Comparison of ENCODE assay signal across 22 cellular contexts in the genomic region with DNA sequence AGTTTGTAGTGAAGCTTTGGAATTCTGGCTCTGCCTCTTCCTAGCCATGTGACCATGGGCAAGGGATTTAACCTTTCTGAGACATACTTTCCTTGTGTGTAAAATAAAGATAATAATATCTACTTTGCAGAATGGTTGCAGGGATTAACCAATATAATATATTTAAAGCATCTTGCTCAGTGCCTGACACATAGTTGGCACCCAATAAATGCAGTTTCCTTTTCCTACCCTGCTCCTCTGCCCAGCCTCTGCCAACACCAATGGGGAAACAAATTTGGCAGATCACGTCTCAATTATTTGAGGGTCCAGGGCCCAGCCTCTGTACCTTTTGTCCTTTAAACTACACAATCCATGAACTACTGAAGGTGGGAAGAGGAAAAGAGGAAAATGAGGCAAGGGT.
A peak's percentile ranks its signal among the peaks of the same experiment; 100 is the strongest.
DNase-seq lines count a peak whose midpoint lies in the region; ATAC-seq and TF ChIP-seq lines count a peak whose summit lies in the region.
"Had no signal": no experiment of that assay in that cellular context is flagged by ENCODE, and none has a peak within 500 bp of the region (broad histone marks: within the 10 kb centered on the region; RNA-seq: fewer than 3 reads in every experiment).

No MANE protein-coding gene starts in this region.

- DNase-seq in breast epithelium (ENCODE audit: low spot score in 2 of 2) (no peak), mammary epithelial cell (no peak), PC-9 (no peak), retinal pigment epithelial cell (ENCODE audit: low read depth) (peak; percentile 2), SJCRH30 (no peak)
- DNase-seq: AML-193; CD4-positive, alpha-beta memory T cell; CD4-positive, CD25-positive, alpha-beta regulatory T cell; CD8-positive, alpha-beta memory T cell; COR-L47; DMS 273 treated with DMSO at 0.1 percent for 48 hours; DMS153; DMS53; DMS79; DND-41; EL; GDM1 had no signal

- no peak for TF ChIP-seq POLR2A in breast epithelium (IDR thresholded peaks at IDR 0.05)

- 0% methylated on average over 1 of the region's 1 CpG for WGBS in mammary epithelial cell (ENCODE audit: low coverage, missing lambda C conversion rate)

- H2AFZ ChIP-seq in mammary epithelial cell (ENCODE audit: low read depth, low read length) (no peak overlapping the region), PC-9 (no peak overlapping the region)

- H3K27ac ChIP-seq in breast epithelium, result peak overlapping the region; percentile 26 to 29
- no peak overlapping the region for H3K27ac ChIP-seq in mammary epithelial cell (ENCODE audit: insufficient read depth, low read depth, low read length)
- H3K27ac ChIP-seq in PC-9, result peak overlapping the region; percentile 34; the same call in 1 of the 2 replicates
- H3K27ac ChIP-seq in SJCRH30, result no peak overlapping the region
- H3K27ac ChIP-seq: 22Rv1, A549 had no signal

- H3F3A ChIP-seq in PC-9 (ENCODE audit: insufficient read depth, low read depth), result no peaks in the 10 kb centered on the region

- H3K27me3 ChIP-seq in breast epithelium, result no peaks in the 10 kb centered on the region
- no peaks in the 10 kb centered on the region for H3K27me3 ChIP-seq in mammary epithelial cell (ENCODE audit: insufficient read depth, low read length)
- H3K27me3 ChIP-seq in PC-9 (ENCODE audit: insufficient read depth, low read depth), result no peaks in the 10 kb centered on the region
- H3K27me3 ChIP-seq in SJCRH30, result 0 out of 2 replicates have a peak, but pooled peaks cover 5% of the 10 kb centered on the region

- H3K79me2 ChIP-seq in mammary epithelial cell (ENCODE audit: insufficient read depth, low read length), result no peaks in the 10 kb centered on the region
- no peaks in the 10 kb centered on the region for H3K79me2 ChIP-seq in PC-9 (ENCODE audit: low read depth)

- ATAC-seq in GM19328 (IDR thresholded peaks at IDR 0.05; ENCODE audit: unreplicated experiment) (no peak), GM19452 (IDR thresholded peaks at IDR 0.05; ENCODE audit: unreplicated experiment) (no peak)
- ATAC-seq: A549, GM12878 had no signal

- in situ Hi-C loops in mammary epithelial cell (cut with MboI; ENCODE audit: low sequenced_read_pairs in 2 of 2), result no loop called here

- no TSS peak for BruUV-seq in mammary epithelial cell (replicated peaks; lab: Mats Ljungman, UMichigan)
- no TSS peak for BruUV-seq in PC-9 (replicated peaks; lab: Mats Ljungman, UMichigan)

- H3K9ac ChIP-seq in mammary epithelial cell (ENCODE audit: insufficient read depth, low read length), result no peak overlapping the region

- H3K9me2 ChIP-seq in PC-9 (ENCODE audit: insufficient read depth), result no peaks in the 10 kb centered on the region

- H3K4me3 ChIP-seq in breast epithelium (no peak overlapping the region), mammary epithelial cell (replicated peaks in 1 of 3; ENCODE audit: insufficient read depth in 1 of 3, low read depth in 2 of 3, low read length in 3 of 3) (no peak overlapping the region), PC-9 (no peak overlapping the region), retinal pigment epithelial cell (ENCODE audit: low read length) (no peak overlapping the region), SJCRH30 (no peak overlapping the region)
- H3K4me3 ChIP-seq: A549, GM12878 had no signal

- H3K36me3 ChIP-seq in breast epithelium (no peaks in the 10 kb centered on the region), mammary epithelial cell (ENCODE audit: insufficient read depth, low read length) (no peaks in the 10 kb centered on the region), PC-9 (ENCODE audit: low read depth) (no peaks in the 10 kb centered on the region), SJCRH30 (no peaks in the 10 kb centered on the region)

- dilution Hi-C loops in mammary epithelial cell (cut with HindIII; ENCODE audit: low sequenced_read_pairs), result no loop called here

- H3K9me3 ChIP-seq in breast epithelium (no peaks in the 10 kb centered on the region), mammary epithelial cell (replicated peaks; ENCODE audit: insufficient read depth, low read length) (no peaks in the 10 kb centered on the region), PC-9 (ENCODE audit: insufficient read depth, low read depth) (no peaks in the 10 kb centered on the region), SJCRH30 (replicated peaks) (no peaks in the 10 kb centered on the region)
- H3K9me3 ChIP-seq: A549 had no signal

- CTCF ChIA-PET in mammary epithelial cell (lab: Charles Lee; ENCODE audit: low non-redundant PET), result no interaction called here
- CTCF ChIA-PET in PC-9 (lab: Charles Lee), result no interaction called here

- peaks cover 0 to 15% of the 10 kb centered on the region in 2 donors for H3K4me1 ChIP-seq in breast epithelium
- no peaks in the 10 kb centered on the region for H3K4me1 ChIP-seq in mammary epithelial cell (ENCODE audit: insufficient read depth, low read length)
- H3K4me1 ChIP-seq in PC-9 (replicated peaks; ENCODE audit: insufficient read depth), result peaks cover 31% of the 10 kb centered on the region
- H3K4me1 ChIP-seq in SJCRH30, result no peaks in the 10 kb centered on the region
- H3K4me1 ChIP-seq: A549 had no signal

- POLR2A ChIA-PET in PC-9 (lab: Charles Lee; ENCODE audit: unreplicated experiment), result no interaction called here

- no peaks in the 10 kb centered on the region for H4K20me1 ChIP-seq in mammary epithelial cell (ENCODE audit: insufficient read depth, low read length)
- H4K20me1 ChIP-seq in PC-9 (ENCODE audit: insufficient read depth), result no peaks in the 10 kb centered on the region

- intact Hi-C loops in breast epithelium (cut with DNase I; ENCODE audit: low total_unique reads) (no loop called here), mammary epithelial cell (cut with micrococcal nuclease) (no loop called here), PC-9 (cut with micrococcal nuclease; ENCODE audit: unreplicated experiment) (no loop called here)

- no peak overlapping the region for H3K4me2 ChIP-seq in mammary epithelial cell (ENCODE audit: insufficient read depth, low read depth, low read length)
- peak overlapping the region; percentile 46 for H3K4me2 ChIP-seq in PC-9
- H3K4me2 ChIP-seq: A549 had no signal

- TF ChIP-seq CTCF in breast epithelium (IDR thresholded peaks at IDR 0.05) (no peak), mammary epithelial cell (conservative IDR thresholded peaks at IDR 0.05 in 1 of 2, IDR thresholded peaks at IDR 0.05 in 1 of 2; ENCODE audit: extremely low read depth in 1 of 2, insufficient read depth in 1 of 2, low read depth in 1 of 2, low read length in 2 of 2) (no peak), PC-9 (conservative IDR thresholded peaks at IDR 0.05) (no peak), retinal pigment epithelial cell (conservative IDR thresholded peaks at IDR 0.05; ENCODE audit: low read depth, low read length) (no peak)

Comparison
In these comparisons a context has a peak if more than half of its experiments do, and no peak if none do; other contexts are left out.
1. H3K27ac ChIP-seq: peak in breast epithelium (2 of 2) and PC-9 (single experiment); none in mammary epithelial cell (single experiment) and SJCRH30 (single experiment).